ENCODE assay signal across 9 cellular contexts in the genomic region with DNA sequence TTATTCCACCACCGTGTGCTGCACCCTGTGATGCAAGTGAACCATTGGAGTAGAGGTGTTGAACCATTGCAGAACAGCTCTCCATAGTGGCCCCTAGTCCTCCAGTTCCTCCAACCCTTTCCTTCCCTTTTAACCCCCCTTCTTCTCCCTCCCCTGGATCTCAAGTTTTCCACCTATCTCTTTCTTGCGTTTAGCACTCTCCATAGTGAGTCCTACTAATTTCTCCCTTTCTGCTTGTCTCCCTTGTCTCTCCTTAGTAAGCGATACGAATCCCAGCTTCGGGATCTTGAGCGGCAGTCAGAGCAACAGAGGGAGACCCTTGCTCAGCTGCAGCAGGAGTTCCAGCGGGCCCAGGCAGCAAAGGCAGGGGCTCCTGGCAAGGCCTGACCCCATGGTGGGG. TPM values are rescaled to one million over a fixed set of nuclear protein-coding genes. Genes with fewer than 3 reads are reported as not detected.
DNase-seq lines count a peak whose midpoint lies in the region; ATAC-seq and TF ChIP-seq lines count a peak whose summit lies in the region.
"Had no signal": no experiment of that assay in that cellular context is flagged by ENCODE, and none has a peak within 500 bp of the region (broad histone marks: within the 10 kb centered on the region; RNA-seq: fewer than 3 reads in every experiment).

No MANE protein-coding gene starts in this region.

- peaks cover 8% of the 10 kb centered on the region for H3K79me2 ChIP-seq in trophoblast cell (ENCODE audit: control insufficient read depth, insufficient read depth, low read length, poor library complexity)

- H3K27ac ChIP-seq in RWPE1 (peak overlapping the region; percentile 76), trophoblast cell (ENCODE audit: low read depth, low read length) (no peak overlapping the region)

- H4K8ac ChIP-seq in trophoblast cell (ENCODE audit: low read depth, low read length), result peak overlapping the region; percentile 1

- H2BK12ac ChIP-seq in trophoblast cell (ENCODE audit: low read length), result no peak overlapping the region

- no peak for TF ChIP-seq CTCF in GM12864 (IDR thresholded peaks at IDR 0.05; ENCODE audit: low read depth, low read length, missing control alignments)
- no peak for TF ChIP-seq CTCF in RWPE1 (conservative IDR thresholded peaks at IDR 0.05; ENCODE audit: low read depth)
- no peak for TF ChIP-seq CTCF in epithelial cell of esophagus (IDR thresholded peaks at IDR 0.05; ENCODE audit: insufficient read depth, low read depth, low read length, missing control alignments)

- H3K36me3 ChIP-seq in trophoblast cell (ENCODE audit: control insufficient read depth in 1 of 2, insufficient read depth in 2 of 2, low read length in 2 of 2), result peaks cover 46 to 56% of the 10 kb centered on the region in 2 experiments

- no peak overlapping the region for H3K23ac ChIP-seq in trophoblast cell (ENCODE audit: low read length)

- no peak overlapping the region for H2BK5ac ChIP-seq in trophoblast cell (ENCODE audit: low read depth, low read length, poor library complexity)

- no peak for DNase-seq in GM12864 (ENCODE audit: low read depth)
- DNase-seq in RWPE1 (ENCODE audit: low spot score), result no peak
- no peak for DNase-seq in epithelial cell of esophagus (ENCODE audit: low read depth)
- DNase-seq in trophoblast cell, result no peak
- DNase-seq in SKM-1 treated with dmso at 0.1 percent for 144 hours (lab: John Stamatoyannopoulos, UW; ENCODE audit: unreplicated experiment), result no peak
- DNase-seq in 8988T, result no peak
- DNase-seq: kidney glomerular epithelial cell had no signal

- CTCF ChIA-PET in RWPE1 (lab: Yijun Ruan, JAX), result no interaction called here

- H3K4me1 ChIP-seq in trophoblast cell (ENCODE audit: control insufficient read depth in 1 of 2, insufficient read depth in 2 of 2, low read length in 2 of 2), result peaks cover 10 to 16% of the 10 kb centered on the region in 2 experiments

- peaks cover 2% of the 10 kb centered on the region for H3K9me3 ChIP-seq in trophoblast cell (ENCODE audit: insufficient read depth, low read depth, low read length)

- peak overlapping the region; percentile 34 for H3K9ac ChIP-seq in trophoblast cell (ENCODE audit: low read length)

- POLR2A ChIA-PET in RWPE1 (lab: Yijun Ruan, JAX; ENCODE audit: low non-redundant PET), result interaction anchor here (2.5 kb wide), 1 partner anchor 18 kb away, joined by 10 read pairs; a partner anchor contains a TSS

- no peak overlapping the region for H2AK5ac ChIP-seq in trophoblast cell (ENCODE audit: low read length)

- no peak overlapping the region for H2BK120ac ChIP-seq in trophoblast cell (ENCODE audit: insufficient read depth, low read length, poor library complexity)

- H3K27me3 ChIP-seq in trophoblast cell (ENCODE audit: insufficient read depth, low read length), result no peaks in the 10 kb centered on the region

- no peak overlapping the region for H4K91ac ChIP-seq in trophoblast cell (ENCODE audit: low read depth, low read length)

- H3K4me2 ChIP-seq in trophoblast cell (ENCODE audit: low read length), result peak overlapping the region; percentile 92

- H3K18ac ChIP-seq in trophoblast cell (ENCODE audit: low read length), result no peak overlapping the region

- ATAC-seq in GM19467 (IDR thresholded peaks at IDR 0.05; ENCODE audit: unreplicated experiment) (no peak), GM19452 (IDR thresholded peaks at IDR 0.05; ENCODE audit: unreplicated experiment) (no peak)

- H2AFZ ChIP-seq in trophoblast cell (ENCODE audit: insufficient read depth, low read length, poor library complexity), result no peak overlapping the region

- H3K4me3 ChIP-seq in GM12864 (ENCODE audit: low read depth, low read length) (peak overlapping the region; percentile 76), epithelial cell of esophagus (ENCODE audit: low read length) (peak overlapping the region; percentile 97), trophoblast cell (ENCODE audit: low read depth, low read length) (no peak overlapping the region)

- peak overlapping the region; percentile 2 for H3K4ac ChIP-seq in trophoblast cell (ENCODE audit: low read depth, low read length)

- no CpG with 5 or more reads among the region's 7 CpGs for WGBS in trophoblast cell (ENCODE audit: extremely low coverage, insufficient coverage, insufficient read length)

- H4K12ac ChIP-seq in trophoblast cell (ENCODE audit: low read depth, low read length), result peak overlapping the region; percentile 6

- peaks cover 6% of the 10 kb centered on the region for H3K79me1 ChIP-seq in trophoblast cell (ENCODE audit: low read length)

- no peak overlapping the region for H3K14ac ChIP-seq in trophoblast cell (ENCODE audit: low read length)

RNA-seq across cellular contexts. Expression of a gene that starts 1.1 kb away (rescaled TPM):
- 67.7 and 69.0 TPM in 2 replicates for polyA plus RNA-seq in trophoblast cell (2013)

RNA-seq across cellular contexts. Expression of a gene that starts 1.4 kb away (rescaled TPM):
- 60.7 and 63.5 TPM in 2 replicates for polyA plus RNA-seq in trophoblast cell (2013)

RNA-seq across cellular contexts. Expression of a gene that starts 8.3 kb away (rescaled TPM):
- polyA plus RNA-seq in trophoblast cell (2013), result 151 and 154 TPM in 2 replicates

RNA-seq across cellular contexts. Expression of a gene that starts 13.5 kb away (rescaled TPM):
- polyA plus RNA-seq in trophoblast cell (2013), result 4.4 TPM in 2 replicates

RNA-seq across cellular contexts. Expression of a gene that starts 18.6 kb away (rescaled TPM):
- 5,560 and 5,594 TPM in 2 replicates for polyA plus RNA-seq in trophoblast cell (2013)
